Comparison of ENCODE assay signal across 16 cellular contexts in genomic region chr12:87344699-87345098, GRCh38.
A peak's percentile ranks its signal among the peaks of the same experiment; 100 is the strongest.
DNase-seq lines count a peak whose midpoint lies in the region; ATAC-seq and TF ChIP-seq lines count a peak whose summit lies in the region.
"Had no signal": no experiment of that assay in that cellular context is flagged by ENCODE, and none has a peak within 500 bp of the region (broad histone marks: within the 10 kb centered on the region; RNA-seq: fewer than 3 reads in every experiment).

No MANE protein-coding gene starts in this region.

- H3K14ac ChIP-seq in IMR-90 (replicated peaks; ENCODE audit: low read depth, low read length) = no peak overlapping the region

- no peak overlapping the region for H4K5ac ChIP-seq in IMR-90 (ENCODE audit: low read depth, low read length)

- dilution Hi-C loops in IMR-90 (cut with HindIII; ENCODE audit: low sequenced_read_pairs, unreplicated experiment) = no loop called here

- TF ChIP-seq CTCF in IMR-90 (conservative IDR thresholded peaks at IDR 0.05; ENCODE audit: low read depth, low read length) (peak; percentile 30; the same call in 1 of the 2 replicates), astrocyte of the cerebellum (IDR thresholded peaks at IDR 0.05; ENCODE audit: low read depth, low read length, missing control alignments) (peak; percentile 3)

- H3K79me1 ChIP-seq in IMR-90 (ENCODE audit: low read depth in 1 of 2, low read length in 2 of 2) = no peaks in the 10 kb centered on the region

- no peak overlapping the region for H2BK20ac ChIP-seq in IMR-90 (ENCODE audit: low read depth, low read length)

- H3K4ac ChIP-seq in IMR-90 (ENCODE audit: low read depth, low read length) = no peak overlapping the region

- CTCF ChIA-PET in IMR-90 (lab: Yijun Ruan, JAX) = interaction anchor here (0.6 to 1.2 kb wide), 2 partner anchors 8 to 218 kb away, joined by 3 to 4 read pairs; no protein-coding TSS in a partner anchor

- no peaks in the 10 kb centered on the region for H3K4me1 ChIP-seq in IMR-90 (ENCODE audit: control insufficient read depth, insufficient read depth, low read length)
- H3K4me1 ChIP-seq: Peyer's patch had no signal

- no peak for TF ChIP-seq POLR2A in IMR-90 (IDR thresholded peaks at IDR 0.05; ENCODE audit: low read depth, low read length)

- H3K27ac ChIP-seq in IMR-90 (ENCODE audit: insufficient read depth, low read length) = no peak overlapping the region
- H3K27ac ChIP-seq: Peyer's patch had no signal

- TF ChIP-seq RAD21 in IMR-90 (IDR thresholded peaks at IDR 0.05; ENCODE audit: low read length) = peak; percentile 24; the same call in 1 of the 2 replicates

- H4K8ac ChIP-seq in IMR-90 (ENCODE audit: low read depth in 2 of 2, low read length in 2 of 2) = no peak overlapping the region

- no peak overlapping the region for H3K23ac ChIP-seq in IMR-90 (ENCODE audit: low read depth, low read length)

- no peak overlapping the region for H2AK5ac ChIP-seq in IMR-90 (ENCODE audit: low read depth, low read length)

- no peak overlapping the region for H2AK9ac ChIP-seq in IMR-90 (replicated peaks; ENCODE audit: low read depth, low read length, poor library complexity)

- H3K4me3 ChIP-seq in IMR-90 (ENCODE audit: insufficient read depth, low read depth, low read length) (no peak overlapping the region), astrocyte of the cerebellum (ENCODE audit: low read depth, low read length) (no peak overlapping the region)
- H3K4me3 ChIP-seq: Peyer's patch had no signal

- no TSS peak for BruUV-seq in IMR-90 (replicated peaks; lab: Mats Ljungman, UMichigan)

- no peak overlapping the region for H3K4me2 ChIP-seq in IMR-90 (ENCODE audit: low read depth, low read length)

- no peaks in the 10 kb centered on the region for H4K20me1 ChIP-seq in IMR-90 (ENCODE audit: insufficient read depth, low read length)

- in situ Hi-C loops in ACHN (cut with HindIII; ENCODE audit: low pct_ligation_motif_present, low pct_unique_long_range_greater_than_20kb, low sequenced_read_pairs) = no loop called here
- in situ Hi-C loops in IMR-90 (cut with MboI; ENCODE audit: low sequenced_read_pairs) = no loop called here
- in situ Hi-C loops in astrocyte of the cerebellum (cut with HindIII; ENCODE audit: low sequenced_read_pairs) = no loop called here

- no peak overlapping the region for H3K18ac ChIP-seq in IMR-90 (ENCODE audit: low read depth, low read length)

- POLR2A ChIA-PET in IMR-90 (lab: Charles Lee; ENCODE audit: unreplicated experiment) = no interaction called here

- no peak overlapping the region for H3K9ac ChIP-seq in IMR-90 (ENCODE audit: low read depth, low read length)

- H3K9me1 ChIP-seq in IMR-90 (ENCODE audit: insufficient read depth, low read length) = no peaks in the 10 kb centered on the region

- ATAC-seq in IMR-90 (ENCODE audit: low read depth) (no peak), HG02588 (IDR thresholded peaks at IDR 0.05; ENCODE audit: unreplicated experiment) (no peak), GM18519 (IDR thresholded peaks at IDR 0.05; ENCODE audit: low FRiP score, unreplicated experiment) (no peak), Right ventricle myocardium inferior (no peak)
- ATAC-seq: activated CD8-positive, alpha-beta T cell treated with anti-CD3 and anti-CD28 coated beads for 36 hours; esophagus mucosa had no signal

- intact Hi-C loops in IMR-90 (cut with micrococcal nuclease) (loop anchor here (2.0 kb wide), 1 partner anchor 504 kb away; no protein-coding TSS in a partner anchor), Right ventricle myocardium inferior (cut with DNase I) (no loop called here)

- H3K27me3 ChIP-seq in IMR-90 (ENCODE audit: control insufficient read depth, insufficient read depth, low read length) = no peaks in the 10 kb centered on the region
- H3K27me3 ChIP-seq: Peyer's patch had no signal

- WGBS in IMR-90 (ENCODE audit: extremely low coverage in 2 of 2, insufficient read length in 1 of 2), 2 experiments = no CpG with 5 or more reads among the region's 4 CpGs

- no peak overlapping the region for H4K91ac ChIP-seq in IMR-90 (ENCODE audit: insufficient read depth, low read depth, low read length)

- no peaks in the 10 kb centered on the region for H3K9me3 ChIP-seq in IMR-90 (ENCODE audit: control insufficient read depth, insufficient read depth, low read length)
- H3K9me3 ChIP-seq: Peyer's patch had no signal

- H2AFZ ChIP-seq in IMR-90 (replicated peaks; ENCODE audit: low read length, poor library complexity) = no peak overlapping the region

- H2BK120ac ChIP-seq in IMR-90 (ENCODE audit: low read depth, low read length) = no peak overlapping the region

- no peak overlapping the region for H2BK5ac ChIP-seq in IMR-90 (ENCODE audit: low read depth, low read length, poor library complexity, severe bottlenecking)

- H2BK15ac ChIP-seq in IMR-90 (ENCODE audit: low read depth, low read length) = no peak overlapping the region

- H3K36me3 ChIP-seq in IMR-90 (ENCODE audit: control insufficient read depth, insufficient read depth, low read length) = no peaks in the 10 kb centered on the region
- H3K36me3 ChIP-seq: Peyer's patch had no signal

- DNase-seq in ACHN (peak; percentile 29), IMR-90 (no peak), astrocyte of the cerebellum (ENCODE audit: low read depth) (no peak), iPS-NIHi7 (ENCODE audit: extremely low spot score) (peak; percentile 11), DMS114 treated with DMSO at 0.1 percent for 48 hours (lab: John Stamatoyannopoulos, UW; ENCODE audit: unreplicated experiment) (no peak), Right ventricle myocardium inferior (ENCODE audit: missing footprints) (no peak)
- DNase-seq: activated CD8-positive, alpha-beta T cell treated with anti-CD3 and anti-CD28 coated beads for 36 hours; activated naive CD4-positive, alpha-beta T cell; immature natural killer cell; NCI-H2227 treated with DMSO at 0.1 percent for 48 hours; Peyer's patch; stimulated activated CD4-positive, alpha-beta T cell treated with anti-CD3 and anti-CD28 coated beads, Interleukin-4, amount 100 ng/mL, for 4 hours; stimulated activated naive CD4-positive, alpha-beta T cell had no signal

- no peak overlapping the region for H3K56ac ChIP-seq in IMR-90 (ENCODE audit: extremely low read depth, insufficient read depth, low read length)

TF ChIP-seq in IMR-90, 13 proteins besides CTCF, POLR2A, EP300 and RAD21:
- TF ChIP-seq BHLHE40 (IDR thresholded peaks at IDR 0.05; ENCODE audit: low read depth, low read length) = no peak
- no peak for TF ChIP-seq MAFK (IDR thresholded peaks at IDR 0.05; ENCODE audit: low read depth, low read length)
- no peak for TF ChIP-seq ELK1 (IDR thresholded peaks at IDR 0.05; ENCODE audit: borderline replicate concordance, low read depth, low read length)
- TF ChIP-seq CEBPB (IDR thresholded peaks at IDR 0.05; ENCODE audit: low read depth, low read length) = no peak
- no peak for TF ChIP-seq RCOR1 (IDR thresholded peaks at IDR 0.05; ENCODE audit: insufficient replicate concordance, low read length)
- TF ChIP-seq NFE2L2 (IDR thresholded peaks at IDR 0.05; ENCODE audit: low read depth, low read length) = no peak
- no peak for TF ChIP-seq USF2 (IDR thresholded peaks at IDR 0.05; ENCODE audit: low read depth, low read length)
- TF ChIP-seq MXI1 (IDR thresholded peaks at IDR 0.05; ENCODE audit: borderline replicate concordance, low read depth, low read length) = no peak
- TF ChIP-seq CHD1 (IDR thresholded peaks at IDR 0.05; ENCODE audit: low read depth, low read length) = no peak
- no peak for TF ChIP-seq FOS (IDR thresholded peaks at IDR 0.05; ENCODE audit: low read depth, low read length)
- no peak for TF ChIP-seq RFX5 (IDR thresholded peaks at IDR 0.05; ENCODE audit: low read depth, low read length)
- no peak for TF ChIP-seq MAZ (IDR thresholded peaks at IDR 0.05; ENCODE audit: borderline replicate concordance, low read depth, low read length)
- TF ChIP-seq SMC3 (IDR thresholded peaks at IDR 0.05; ENCODE audit: low read depth, low read length) = no peak; the same call in 1 of the 2 replicates

Comparison
In these comparisons a context has a peak if more than half of its experiments do, and no peak if none do; other contexts are left out.
1. DNase-seq: peak in ACHN (single experiment) and iPS-NIHi7 (single experiment); none in IMR-90 (single experiment), astrocyte of the cerebellum (single experiment), DMS114 treated with DMSO at 0.1 percent for 48 hours (single experiment) and Right ventricle myocardium inferior (single experiment).